Comparison of ENCODE assay signal across 19 cellular contexts in genomic region chr1:161031874-161032273, GRCh38. TPM values are rescaled to one million over a fixed set of nuclear protein-coding genes. Genes with fewer than 3 reads are reported as not detected.
A peak's percentile ranks its signal among the peaks of the same experiment; 100 is the strongest.
DNase-seq lines count a peak whose midpoint lies in the region; ATAC-seq, FAIRE-seq and TF ChIP-seq lines count a peak whose summit lies in the region.
"Had no signal": no experiment of that assay in that cellular context is flagged by ENCODE, and none has a peak within 500 bp of the region (broad histone marks: within the 10 kb centered on the region; RNA-seq: fewer than 3 reads in every experiment).

No MANE protein-coding gene starts in this region.

- in situ Hi-C loops in GM12878 (cut with MboI), result no loop called here

- CTCF ChIA-PET in activated B cell treated with CpG ODN at 0.5 μM for 24 hours (lab: Charles Lee) (no interaction called here), GM12878 (lab: Yijun Ruan, JAX) (interaction anchor here (1.0 to 4.5 kb wide), 4 partner anchors 10 to 34 kb away, joined by 3 to 21 read pairs (median 5); no protein-coding TSS in a partner anchor)

- no peak overlapping the region for H2AFZ ChIP-seq in GM12878 (ENCODE audit: control insufficient read depth, low read depth, low read length)

- H3K4me1 ChIP-seq in GM12878 (ENCODE audit: control insufficient read depth, insufficient read depth, low read length) (no peaks in the 10 kb centered on the region), mucosa of descending colon (ENCODE audit: low read depth) (no peaks in the 10 kb centered on the region)

- no peak for TF ChIP-seq RAD21 in GM12878 (IDR thresholded peaks at IDR 0.05; ENCODE audit: insufficient read depth, low read depth, low read length)

- peaks cover 10% of the 10 kb centered on the region; the same call in 2 of the 3 replicates for H3K9me3 ChIP-seq in GM12878 (replicated peaks; ENCODE audit: control insufficient read depth, insufficient read depth, low read length)
- no peaks in the 10 kb centered on the region for H3K9me3 ChIP-seq in mucosa of descending colon

- H3K79me2 ChIP-seq in GM12878 (ENCODE audit: control insufficient read depth, insufficient read depth, low read length), result no peaks in the 10 kb centered on the region

- ATAC-seq in activated B cell treated with CpG ODN at 0.5 μM for 24 hours (ENCODE audit: low read depth) (no peak), GM12878 (no peak), mucosa of descending colon (peak; percentile 15), HG03045 (IDR thresholded peaks at IDR 0.05; ENCODE audit: unreplicated experiment) (no peak)
- ATAC-seq: HCT116, SK-N-SH treated with all-trans-retinoic acid at 6 μM for 48 hours had no signal

- no peaks in the 10 kb centered on the region for H3K27me3 Mint-ChIP-seq in activated B cell treated with CpG ODN at 0.5 μM for 24 hours
- no peaks in the 10 kb centered on the region for H3K27me3 Mint-ChIP-seq in glutamatergic neuron (ENCODE audit: unreplicated experiment)

- no TSS peak for BruUV-seq in GM12878 (replicated peaks; lab: Mats Ljungman, UMichigan)

- FAIRE-seq in GM12892 (lab: Jason Lieb, UNC) (peak; percentile 64), GM12878 (lab: Jason Lieb, UNC) (peak; percentile 35)

- H3K9me3 Mint-ChIP-seq in activated B cell treated with CpG ODN at 0.5 μM for 24 hours, result peaks cover 4% of the 10 kb centered on the region
- H3K9me3 Mint-ChIP-seq in glutamatergic neuron (ENCODE audit: unreplicated experiment), result no peaks in the 10 kb centered on the region

- RAD21 ChIA-PET in GM12878 (lab: Charles Lee; ENCODE audit: unreplicated experiment), result interaction anchor here (1.4 kb wide), 1 partner anchor 11 kb away, joined by 4 read pairs; the partner anchor contains the start of gene F11R

- intact Hi-C loops in activated B cell treated with CpG ODN at 0.5 μM for 24 hours (cut with micrococcal nuclease) (no loop called here), GM12878 (cut with micrococcal nuclease; ENCODE audit: unreplicated experiment) (no loop called here), mucosa of descending colon (cut with DNase I, micrococcal nuclease) (no loop called here)

- H3K27ac Mint-ChIP-seq in activated B cell treated with CpG ODN at 0.5 μM for 24 hours, result peak overlapping the region; percentile 37
- H3K27ac Mint-ChIP-seq in glutamatergic neuron (ENCODE audit: unreplicated experiment), result no peak overlapping the region

- TF ChIP-seq CTCF in activated B cell treated with CpG ODN at 0.5 μM for 24 hours (IDR thresholded peaks at IDR 0.05), result no peak
- no peak for TF ChIP-seq CTCF in GM12878 (IDR thresholded peaks at IDR 0.05 in 2 of 3, conservative IDR thresholded peaks at IDR 0.05 in 1 of 3; ENCODE audit: control insufficient read depth in 2 of 3, extremely low read depth in 1 of 3, insufficient read depth in 1 of 3, low read depth in 3 of 3, low read length in 3 of 3)
- TF ChIP-seq CTCF in mucosa of descending colon (IDR thresholded peaks at IDR 0.05), result no peak
- no peak for TF ChIP-seq CTCF in glutamatergic neuron (IDR thresholded peaks at IDR 0.05; ENCODE audit: partially characterized antibody, unreplicated experiment)

- H3K4me1 Mint-ChIP-seq in activated B cell treated with CpG ODN at 0.5 μM for 24 hours, result peaks cover 16% of the 10 kb centered on the region
- no peaks in the 10 kb centered on the region for H3K4me1 Mint-ChIP-seq in glutamatergic neuron (ENCODE audit: low read depth, unreplicated experiment)

- H3K4me3 ChIP-seq in GM12878 (no peak overlapping the region), mucosa of descending colon (no peak overlapping the region)

- H3K27ac ChIP-seq in GM12878 (ENCODE audit: control insufficient read depth, insufficient read depth), result no peak overlapping the region
- H3K27ac ChIP-seq: C4-2B had no signal

- no peaks in the 10 kb centered on the region for H3K27me3 ChIP-seq in GM12878 (replicated peaks in 1 of 2; ENCODE audit: control insufficient read depth in 2 of 2, insufficient read depth in 2 of 2, low read length in 1 of 2)

- TF ChIP-seq POLR2A in GM12892 (IDR thresholded peaks at IDR 0.05; ENCODE audit: low read depth, low read length) (no peak), GM12878 (IDR thresholded peaks at IDR 0.05; ENCODE audit: low read depth, low read length) (no peak)

- POLR2A ChIA-PET in activated B cell treated with CpG ODN at 0.5 μM for 24 hours (lab: Charles Lee) (interaction anchor here (0.7 kb wide), 1 partner anchor 10 kb away, joined by 4 read pairs; no protein-coding TSS in a partner anchor), GM12878 (lab: Charles Lee) (interaction anchor here (0.5 to 2.0 kb wide), 6 partner anchors 9 to 28 kb away, joined by 3 to 8 read pairs (median 6); partner anchors contain the start of gene F11R)

- no peaks in the 10 kb centered on the region for H3K36me3 ChIP-seq in GM12878 (ENCODE audit: control insufficient read depth in 2 of 2, insufficient read depth in 2 of 2, low read length in 1 of 2)
- H3K36me3 ChIP-seq in mucosa of descending colon (ENCODE audit: low read depth), result no peaks in the 10 kb centered on the region

- no peak for DNase-seq in GM12892 (ENCODE audit: insufficient read length)
- DNase-seq in activated B cell treated with CpG ODN at 0.5 μM for 24 hours, result no peak
- no peak for DNase-seq in GM12878 (ENCODE audit: low read depth, low spot score)
- no peak for DNase-seq in mucosa of descending colon
- DNase-seq in hypothalamus (lab: John Stamatoyannopoulos, UW), result no peak
- DNase-seq in activated CD8-positive, alpha-beta memory T cell treated with anti-CD3 and anti-CD28 coated beads for 24 hours, result no peak
- no peak for DNase-seq in glutamatergic neuron
- DNase-seq: DMS79 treated with DMSO at 0.1 percent for 48 hours, GOT3, MV-4-11, NCI-H1694 treated with DMSO at 0.1 percent for 48 hours, NCI-H510A, NCI-H774, RPMI8226, SIG-M5 had no signal

- no peak overlapping the region for H3K9ac ChIP-seq in GM12878 (ENCODE audit: control insufficient read depth, insufficient read depth, low read length)

- SMC1A ChIA-PET in GM12878 (lab: Charles Lee; ENCODE audit: uncharacterized antibody, unreplicated experiment), result interaction anchor here (0.9 to 2.2 kb wide), 4 partner anchors 8 to 18 kb away, joined by 3 to 8 read pairs (median 4); partner anchors contain the start of gene F11R

- H3K36me3 Mint-ChIP-seq in activated B cell treated with CpG ODN at 0.5 μM for 24 hours (ENCODE audit: low read depth) (peaks cover 14% of the 10 kb centered on the region), glutamatergic neuron (ENCODE audit: unreplicated experiment) (peaks cover 5% of the 10 kb centered on the region)

- TF ChIP-seq EP300 in GM12878 (IDR thresholded peaks at IDR 0.05; ENCODE audit: borderline replicate concordance in 1 of 2, control insufficient read depth in 1 of 2, low read depth in 2 of 2, low read length in 2 of 2), result no peak

- H3K4me3 Mint-ChIP-seq in activated B cell treated with CpG ODN at 0.5 μM for 24 hours (no peak overlapping the region), glutamatergic neuron (ENCODE audit: unreplicated experiment) (no peak overlapping the region)

- no peaks in the 10 kb centered on the region for H4K20me1 ChIP-seq in GM12878 (ENCODE audit: control insufficient read depth, insufficient read depth)

- 47% methylated on average over 2 of the region's 2 CpGs for WGBS in GM12878 (ENCODE audit: insufficient coverage, insufficient replicate concordance, low lambda C conversion rate, missing lambda C conversion rate)

- H3K4me2 ChIP-seq in GM12878 (ENCODE audit: control insufficient read depth, insufficient read depth), result no peak overlapping the region

RNA-seq across cellular contexts. Expression of gene TSTD1, which starts 6.9 kb away (rescaled TPM):
- 100 TPM for polyA plus RNA-seq in GM12892 (2012; ENCODE audit: missing spikeins)
- total RNA-seq in activated B cell treated with CpG ODN at 0.5 μM for 24 hours (69.8 and 70.2 TPM in 2 replicates), GM12878 (2014; rRNA removed) (72.2 and 72.7 TPM in 2 replicates), GM12878 (2014; rRNA removed; fragmentation: Illumina TruSeq; extraction: Trizol) (37.6 and 38.4 TPM in 2 replicates), GM12878 (2021) (43.2 and 49.0 TPM in 2 replicates), mucosa of descending colon (100 to 1,000 TPM in 1 of 3 donors, 10 to 100 TPM in 2; 48.9 to 105 (median 80.1) TPM), glutamatergic neuron (ENCODE audit: unreplicated experiment) (24.2 TPM)
- total RNA-seq in GM12878 (2013; cell fraction: nucleolus; rRNA removed), result 26.3 and 40.4 TPM in 2 replicates
- 21.8 TPM for polyA plus RNA-seq in GM12878 (2011; ENCODE audit: low read depth)
- polyA plus RNA-seq in GM12878 (2011; rRNA removed) (65.8 and 82.6 TPM in 2 replicates), GM12878 (2014; fragmentation: Illumina TruSeq; extraction: Trizol) (14.5 and 33.3 TPM in 2 replicates), GM12878 (2014; fragmentation: Nextera tagmentation; extraction: Ambion mirVana) (100 to 1,000 TPM; 102 to 145 TPM), GM12878 (2014; rRNA removed) (96.1 and 99.1 TPM in 2 replicates), GM12878 (2016; fragmentation: Nextera tagmentation; extraction: Ambion mirVana) (100 to 1,000 TPM; 100 to 118 TPM)
- 125 and 132 TPM in 2 replicates for polyA plus RNA-seq in GM12878 (2011; cell fraction: cytosol; rRNA removed)
- polyA plus RNA-seq in GM12878 (2011; cell fraction: nucleus; rRNA removed), result 76.3 and 99.1 TPM in 2 replicates
- polyA plus RNA-seq in GM12878 (2012), result 64.2 and 75.4 TPM in 2 replicates
- polyA minus RNA-seq in GM12878 (2011; rRNA and poly(A)+ RNA removed), result 6.6 and 20.1 TPM in 2 replicates
- polyA minus RNA-seq in GM12878 (2011; cell fraction: cytosol; rRNA and poly(A)+ RNA removed), result 6.7 and 9.0 TPM in 2 replicates
- polyA minus RNA-seq in GM12878 (2011; cell fraction: nucleus; rRNA and poly(A)+ RNA removed), result 13.1 and 18.8 TPM in 2 replicates

RNA-seq across cellular contexts. Expression of gene F11R, which starts 10.9 kb away (rescaled TPM):
- polyA plus RNA-seq in GM12892 (2012; ENCODE audit: missing spikeins), result 27.0 TPM
- total RNA-seq in activated B cell treated with CpG ODN at 0.5 μM for 24 hours (11.1 and 11.6 TPM in 2 replicates), GM12878 (2014; rRNA removed) (23.7 and 33.2 TPM in 2 replicates), GM12878 (2014; rRNA removed; fragmentation: Illumina TruSeq; extraction: Trizol) (29.5 and 31.9 TPM in 2 replicates), GM12878 (2021) (29.8 and 33.2 TPM in 2 replicates), mucosa of descending colon (100 to 1,000 TPM in 2 of 3 donors, 10 to 100 TPM in 1; 84.0 to 222 (median 157) TPM), glutamatergic neuron (ENCODE audit: unreplicated experiment) (7.7 TPM)
- 90.7 and 115 TPM in 2 replicates for total RNA-seq in GM12878 (2013; cell fraction: nucleolus; rRNA removed)
- polyA plus RNA-seq in GM12878 (2011; ENCODE audit: low read depth), result 18.2 TPM
- polyA plus RNA-seq in GM12878 (2011; rRNA removed) (51.8 and 80.9 TPM in 2 replicates), GM12878 (2014; fragmentation: Illumina TruSeq; extraction: Trizol) (54.5 and 71.7 TPM in 2 replicates), GM12878 (2014; fragmentation: Nextera tagmentation; extraction: Ambion mirVana) (10 to 100 TPM; 15.3 TPM), GM12878 (2014; rRNA removed) (21.0 and 23.4 TPM in 2 replicates), GM12878 (2016; fragmentation: Nextera tagmentation; extraction: Ambion mirVana) (10 to 100 TPM; 21.3 to 24.9 TPM)
- 63.3 and 86.3 TPM in 2 replicates for polyA plus RNA-seq in GM12878 (2011; cell fraction: cytosol; rRNA removed)
- 29.5 and 52.8 TPM in 2 replicates for polyA plus RNA-seq in GM12878 (2011; cell fraction: nucleus; rRNA removed)
- polyA plus RNA-seq in GM12878 (2012), result 27.6 and 42.8 TPM in 2 replicates
- polyA minus RNA-seq in GM12878 (2011; rRNA and poly(A)+ RNA removed), result 82.5 and 112 TPM in 2 replicates
- 13.3 and 16.4 TPM in 2 replicates for polyA minus RNA-seq in GM12878 (2011; cell fraction: cytosol; rRNA and poly(A)+ RNA removed)
- 10.6 and 12.9 TPM in 2 replicates for polyA minus RNA-seq in GM12878 (2011; cell fraction: nucleus; rRNA and poly(A)+ RNA removed)

RNA-seq across cellular contexts. Expression of gene USF1, which starts 13.9 kb away (rescaled TPM):
- polyA plus RNA-seq in GM12892 (2012; ENCODE audit: missing spikeins), result 37.3 TPM
- 134 and 143 TPM in 2 replicates for total RNA-seq in activated B cell treated with CpG ODN at 0.5 μM for 24 hours
- 32.1 and 38.7 TPM in 2 replicates for total RNA-seq in GM12878 (2013; cell fraction: nucleolus; rRNA removed)
- total RNA-seq in GM12878 (2014; rRNA removed), result 90.2 and 92.1 TPM in 2 replicates
- total RNA-seq in GM12878 (2014; rRNA removed; fragmentation: Illumina TruSeq; extraction: Trizol), result 61.4 and 65.1 TPM in 2 replicates
- total RNA-seq in GM12878 (2021), result 60.3 and 65.8 TPM in 2 replicates
- polyA plus RNA-seq in GM12878 (2011; ENCODE audit: low read depth), result 54.0 TPM
- polyA plus RNA-seq in GM12878 (2011; rRNA removed), result 33.8 and 46.0 TPM in 2 replicates
- polyA plus RNA-seq in GM12878 (2011; cell fraction: cytosol; rRNA removed), result 55.7 and 71.7 TPM in 2 replicates
- 153 and 160 TPM in 2 replicates for polyA plus RNA-seq in GM12878 (2011; cell fraction: nucleus; rRNA removed)
- 42.5 and 67.5 TPM in 2 replicates for polyA plus RNA-seq in GM12878 (2012)
- polyA plus RNA-seq in GM12878 (2014; fragmentation: Illumina TruSeq; extraction: Trizol), result 50.5 and 60.9 TPM in 2 replicates
- 10 to 100 TPM in 1 of 2 experiments, 1 to 10 TPM in 1; 9.4 to 26.3 TPM for polyA plus RNA-seq in GM12878 (2014; fragmentation: Nextera tagmentation; extraction: Ambion mirVana)
- 72.6 and 72.8 TPM in 2 replicates for polyA plus RNA-seq in GM12878 (2014; rRNA removed)
- polyA plus RNA-seq in GM12878 (2016; fragmentation: Nextera tagmentation; extraction: Ambion mirVana), result 10 to 100 TPM; 11.5 to 23.1 TPM
- polyA minus RNA-seq in GM12878 (2011; rRNA and poly(A)+ RNA removed), result 149 and 171 TPM in 2 replicates
- 31.5 and 32.7 TPM in 2 replicates for polyA minus RNA-seq in GM12878 (2011; cell fraction: cytosol; rRNA and poly(A)+ RNA removed)
- 24.2 and 34.1 TPM in 2 replicates for polyA minus RNA-seq in GM12878 (2011; cell fraction: nucleus; rRNA and poly(A)+ RNA removed)
- total RNA-seq in mucosa of descending colon, result 10 to 100 TPM; 66.8 to 80.5 (median 71.7) TPM
- total RNA-seq in glutamatergic neuron (ENCODE audit: unreplicated experiment), result 158 TPM

RNA-seq across cellular contexts. Expression of gene ARHGAP30, which starts 37.8 kb away (rescaled TPM):
- polyA plus RNA-seq in GM12892 (2012; ENCODE audit: missing spikeins), result 51.8 TPM
- 154 and 158 TPM in 2 replicates for total RNA-seq in activated B cell treated with CpG ODN at 0.5 μM for 24 hours
- 49.9 and 52.0 TPM in 2 replicates for total RNA-seq in GM12878 (2013; cell fraction: nucleolus; rRNA removed)
- total RNA-seq in GM12878 (2014; rRNA removed), result 64.8 and 72.0 TPM in 2 replicates
- 78.5 and 78.9 TPM in 2 replicates for total RNA-seq in GM12878 (2014; rRNA removed; fragmentation: Illumina TruSeq; extraction: Trizol)
- 136 and 143 TPM in 2 replicates for total RNA-seq in GM12878 (2021)
- polyA plus RNA-seq in GM12878 (2011; ENCODE audit: low read depth), result 51.5 TPM
- 68.3 and 90.2 TPM in 2 replicates for polyA plus RNA-seq in GM12878 (2011; rRNA removed)
- 120 and 128 TPM in 2 replicates for polyA plus RNA-seq in GM12878 (2011; cell fraction: cytosol; rRNA removed)
- 83.8 and 88.7 TPM in 2 replicates for polyA plus RNA-seq in GM12878 (2011; cell fraction: nucleus; rRNA removed)
- polyA plus RNA-seq in GM12878 (2012), result 86.4 and 90.3 TPM in 2 replicates
- 74.3 and 94.1 TPM in 2 replicates for polyA plus RNA-seq in GM12878 (2014; fragmentation: Illumina TruSeq; extraction: Trizol)
- 10 to 100 TPM; 12.9 to 20.9 TPM for polyA plus RNA-seq in GM12878 (2014; fragmentation: Nextera tagmentation; extraction: Ambion mirVana)
- polyA plus RNA-seq in GM12878 (2014; rRNA removed), result 81.9 and 86.9 TPM in 2 replicates
- 10 to 100 TPM; 64.1 to 74.0 TPM for polyA plus RNA-seq in GM12878 (2016; fragmentation: Nextera tagmentation; extraction: Ambion mirVana)
- 65.2 and 132 TPM in 2 replicates for polyA minus RNA-seq in GM12878 (2011; rRNA and poly(A)+ RNA removed)
- 46.4 and 49.8 TPM in 2 replicates for polyA minus RNA-seq in GM12878 (2011; cell fraction: cytosol; rRNA and poly(A)+ RNA removed)
- 23.0 and 35.9 TPM in 2 replicates for polyA minus RNA-seq in GM12878 (2011; cell fraction: nucleus; rRNA and poly(A)+ RNA removed)
- 1 to 10 TPM; 3.8 to 9.0 (median 8.1) TPM for total RNA-seq in mucosa of descending colon
- not detected for total RNA-seq in glutamatergic neuron (ENCODE audit: unreplicated experiment)

RNA-seq across cellular contexts. Expression of gene NECTIN4, which starts 57.5 kb away (rescaled TPM):
- 0.51 TPM for polyA plus RNA-seq in GM12892 (2012; ENCODE audit: missing spikeins)
- total RNA-seq in activated B cell treated with CpG ODN at 0.5 μM for 24 hours (not detected in 2 replicates), GM12878 (2014; rRNA removed) (2.5 and 2.8 TPM in 2 replicates), GM12878 (2014; rRNA removed; fragmentation: Illumina TruSeq; extraction: Trizol) (3.1 and 3.3 TPM in 2 replicates), GM12878 (2021) (4.0 and 5.6 TPM in 2 replicates), mucosa of descending colon (1 to 10 TPM; 1.6 to 5.4 (median 4.6) TPM), glutamatergic neuron (ENCODE audit: unreplicated experiment) (0.39 TPM)
- total RNA-seq in GM12878 (2013; cell fraction: nucleolus; rRNA removed), result not detected in 2 replicates
- 3.0 TPM for polyA plus RNA-seq in GM12878 (2011; ENCODE audit: low read depth)
- polyA plus RNA-seq in GM12878 (2011; rRNA removed) (7.5 and 8.7 TPM in 2 replicates), GM12878 (2014; fragmentation: Illumina TruSeq; extraction: Trizol) (2.6 and 4.5 TPM in 2 replicates), GM12878 (2014; fragmentation: Nextera tagmentation; extraction: Ambion mirVana) (1 to 10 TPM; 3.2 to 3.5 TPM), GM12878 (2014; rRNA removed) (3.4 TPM in 2 replicates), GM12878 (2016; fragmentation: Nextera tagmentation; extraction: Ambion mirVana) (1 to 10 TPM; 6.9 to 8.3 TPM)
- 6.4 and 9.5 TPM in 2 replicates for polyA plus RNA-seq in GM12878 (2011; cell fraction: cytosol; rRNA removed)
- polyA plus RNA-seq in GM12878 (2011; cell fraction: nucleus; rRNA removed), result 5.1 and 6.9 TPM in 2 replicates
- 2.3 and 3.2 TPM in 2 replicates for polyA plus RNA-seq in GM12878 (2012)
- polyA minus RNA-seq in GM12878 (2011; rRNA and poly(A)+ RNA removed), result 14.3 and 18.7 TPM in 2 replicates
- 2.3 and 4.4 TPM in 2 replicates for polyA minus RNA-seq in GM12878 (2011; cell fraction: cytosol; rRNA and poly(A)+ RNA removed)
- 2.3 and 5.5 TPM in 2 replicates for polyA minus RNA-seq in GM12878 (2011; cell fraction: nucleus; rRNA and poly(A)+ RNA removed)
